In the genomic region with DNA sequence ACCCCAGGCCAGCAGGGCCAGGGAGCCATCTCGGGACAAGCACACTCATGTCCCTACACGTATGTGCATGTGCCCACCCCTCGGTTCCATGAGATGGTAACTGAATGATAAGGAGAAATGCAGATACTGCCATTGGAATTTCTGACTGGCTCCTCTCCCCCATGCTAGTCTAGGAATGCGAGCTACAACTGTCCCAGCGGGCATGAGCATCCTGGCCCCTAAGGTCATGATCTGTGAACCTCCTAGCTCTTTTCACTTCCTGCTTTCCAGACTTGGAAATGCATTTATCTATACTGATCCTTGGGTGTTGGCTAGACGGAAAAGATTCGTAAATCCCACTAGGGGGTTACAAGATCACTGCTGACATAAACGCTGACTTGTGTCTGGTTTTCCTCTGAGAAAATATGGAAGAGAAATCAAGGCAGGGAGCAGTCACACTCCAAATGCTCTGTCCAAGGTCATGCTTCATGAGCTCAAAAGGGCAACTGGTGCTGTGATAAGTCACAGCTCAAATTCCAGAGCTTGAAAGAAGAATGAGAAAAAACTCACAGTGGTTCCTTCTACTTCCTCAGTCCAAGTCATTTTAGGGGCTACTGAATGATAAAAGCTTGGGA, we compare ENCODE assay signal across 1 cellular context.
TF ChIP-seq lines count a peak whose summit lies in the region.

No MANE protein-coding gene starts in this region.

TF ChIP-seq in WTC11, 78 proteins besides CTCF, POLR2A, EP300 and RAD21 (continued from another document):
- TF ChIP-seq, protein P1, sequence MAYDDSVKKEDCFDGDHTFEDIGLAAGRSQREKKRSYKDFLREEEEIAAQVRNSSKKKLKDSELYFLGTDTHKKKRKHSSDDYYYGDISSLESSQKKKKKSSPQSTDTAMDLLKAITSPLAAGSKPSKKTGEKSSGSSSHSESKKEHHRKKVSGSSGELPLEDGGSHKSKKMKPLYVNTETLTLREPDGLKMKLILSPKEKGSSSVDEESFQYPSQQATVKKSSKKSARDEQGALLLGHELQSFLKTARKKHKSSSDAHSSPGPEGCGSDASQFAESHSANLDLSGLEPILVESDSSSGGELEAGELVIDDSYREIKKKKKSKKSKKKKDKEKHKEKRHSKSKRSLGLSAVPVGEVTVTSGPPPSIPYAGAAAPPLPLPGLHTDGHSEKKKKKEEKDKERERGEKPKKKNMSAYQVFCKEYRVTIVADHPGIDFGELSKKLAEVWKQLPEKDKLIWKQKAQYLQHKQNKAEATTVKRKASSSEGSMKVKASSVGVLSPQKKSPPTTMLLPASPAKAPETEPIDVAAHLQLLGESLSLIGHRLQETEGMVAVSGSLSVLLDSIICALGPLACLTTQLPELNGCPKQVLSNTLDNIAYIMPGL (CRISPR knock-in tag; IDR thresholded peaks at IDR 0.05) = no peak
- TF ChIP-seq MYBL2 (CRISPR knock-in tag; IDR thresholded peaks at IDR 0.05) (no peak), MXD4 (CRISPR knock-in tag; IDR thresholded peaks at IDR 0.05; ENCODE audit: borderline replicate concordance) (no peak), RELA (CRISPR knock-in tag; IDR thresholded peaks at IDR 0.05; ENCODE audit: borderline replicate concordance) (no peak), JAZF1 (CRISPR knock-in tag; IDR thresholded peaks at IDR 0.05) (no peak), FOXJ3 (CRISPR knock-in tag; IDR thresholded peaks at IDR 0.05; ENCODE audit: borderline replicate concordance) (no peak)
- TF ChIP-seq, protein P2, sequence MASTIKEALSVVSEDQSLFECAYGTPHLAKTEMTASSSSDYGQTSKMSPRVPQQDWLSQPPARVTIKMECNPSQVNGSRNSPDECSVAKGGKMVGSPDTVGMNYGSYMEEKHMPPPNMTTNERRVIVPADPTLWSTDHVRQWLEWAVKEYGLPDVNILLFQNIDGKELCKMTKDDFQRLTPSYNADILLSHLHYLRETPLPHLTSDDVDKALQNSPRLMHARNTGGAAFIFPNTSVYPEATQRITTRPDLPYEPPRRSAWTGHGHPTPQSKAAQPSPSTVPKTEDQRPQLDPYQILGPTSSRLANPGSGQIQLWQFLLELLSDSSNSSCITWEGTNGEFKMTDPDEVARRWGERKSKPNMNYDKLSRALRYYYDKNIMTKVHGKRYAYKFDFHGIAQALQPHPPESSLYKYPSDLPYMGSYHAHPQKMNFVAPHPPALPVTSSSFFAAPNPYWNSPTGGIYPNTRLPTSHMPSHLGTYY (CRISPR knock-in tag; IDR thresholded peaks at IDR 0.05) = no peak
- TF ChIP-seq, protein P3, sequence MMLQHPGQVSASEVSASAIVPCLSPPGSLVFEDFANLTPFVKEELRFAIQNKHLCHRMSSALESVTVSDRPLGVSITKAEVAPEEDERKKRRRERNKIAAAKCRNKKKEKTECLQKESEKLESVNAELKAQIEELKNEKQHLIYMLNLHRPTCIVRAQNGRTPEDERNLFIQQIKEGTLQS (CRISPR knock-in tag; conservative IDR thresholded peaks at IDR 0.05) = no peak
